In genomic region chr20:62020935-62021701, GRCh38 we compare ENCODE assay signal across 14 cellular contexts. TPM values are rescaled to one million over a fixed set of nuclear protein-coding genes. Genes with fewer than 3 reads are reported as not detected.
DNase-seq lines count a peak whose midpoint lies in the region; ATAC-seq, FAIRE-seq and TF ChIP-seq lines count a peak whose summit lies in the region.
"Had no signal": no experiment of that assay in that cellular context is flagged by ENCODE, and none has a peak within 500 bp of the region (broad histone marks: within the 10 kb centered on the region; RNA-seq: fewer than 3 reads in every experiment).

No MANE protein-coding gene starts in this region.

- H3K23me2 ChIP-seq in H1 (ENCODE audit: low read depth, low read length), result no peaks in the 10 kb centered on the region

- no peak overlapping the region for H3K23ac ChIP-seq in H1 (ENCODE audit: insufficient read length)

- H2AFZ ChIP-seq in H1 (ENCODE audit: low read length), result no peak overlapping the region

- no peak overlapping the region for H3K9ac ChIP-seq in H1 (replicated peaks in 1 of 4; ENCODE audit: extremely low read depth in 1 of 4, low read depth in 3 of 4, low read length in 3 of 4)

- no peak for TF ChIP-seq EP300 in H1 (IDR thresholded peaks at IDR 0.05; ENCODE audit: borderline replicate concordance in 1 of 2, low read depth in 2 of 2, low read length in 2 of 2)
- TF ChIP-seq EP300 in suprapubic skin (IDR thresholded peaks at IDR 0.05), result no peak

- H3K9me3 ChIP-seq in H1 (ENCODE audit: insufficient read depth in 2 of 2, low read depth in 1 of 2, low read length in 1 of 2), result no peaks in the 10 kb centered on the region
- H3K9me3 ChIP-seq in testis, result no peaks in the 10 kb centered on the region
- H3K9me3 ChIP-seq in suprapubic skin, result no peaks in the 10 kb centered on the region
- no peaks in the 10 kb centered on the region for H3K9me3 ChIP-seq in prostate gland
- H3K9me3 ChIP-seq: colonic mucosa had no signal

- no peaks in the 10 kb centered on the region for H3K36me3 ChIP-seq in H1 (ENCODE audit: control insufficient read depth in 2 of 4, insufficient read depth in 4 of 4, low read length in 3 of 4)
- H3K36me3 ChIP-seq in testis (ENCODE audit: low read depth, missing control alignments), result no peaks in the 10 kb centered on the region
- no peaks in the 10 kb centered on the region for H3K36me3 ChIP-seq in suprapubic skin
- no peaks in the 10 kb centered on the region for H3K36me3 ChIP-seq in prostate gland
- H3K36me3 ChIP-seq: colonic mucosa had no signal

- no peak for ATAC-seq in memory B cell (ENCODE audit: low read depth)

- H3K4me3 ChIP-seq in H1 (ENCODE audit: extremely low read depth in 1 of 4, insufficient read depth in 2 of 4, low read depth in 3 of 4, low read length in 4 of 4) (no peak overlapping the region), testis (no peak overlapping the region), suprapubic skin (no peak overlapping the region), prostate gland (no peak overlapping the region)
- H3K4me3 ChIP-seq: colonic mucosa had no signal

- no peak overlapping the region for H2BK12ac ChIP-seq in H1 (ENCODE audit: low read depth, low read length)

- no peak overlapping the region for H2BK120ac ChIP-seq in H1 (replicated peaks; ENCODE audit: low read depth, low read length)

- H3K36me3 Mint-ChIP-seq in memory B cell, result peaks cover 7% of the 10 kb centered on the region

- DNase-seq in NCI-H1092 treated with DMSO at 0.1 percent for 48 hours (lab: John Stamatoyannopoulos, UW) (peak; percentile 3), NCI-H1092 (lab: John Stamatoyannopoulos, UW) (no peak), H1 (ENCODE audit: low read depth in 1 of 2, low spot score in 2 of 2) (no peak), memory B cell (ENCODE audit: low spot score in 2 of 2) (no peak), testis (peak; percentile 86), suprapubic skin (ENCODE audit: low spot score in 2 of 2) (no peak), prostate gland (ENCODE audit: low spot score) (no peak), NCI-H1105 treated with DMSO at 0.1 percent for 48 hours (lab: John Stamatoyannopoulos, UW) (no peak)
- DNase-seq: activated CD4-positive, alpha-beta T cell treated with anti-CD3 and anti-CD28 coated beads for 48 hours; activated gamma-delta T cell treated with Interleukin-2 at 50 U/mL for 16 hours; colonic mucosa; DMS53; small intestine had no signal

- CTCF ChIA-PET in H1 (lab: Charles Lee; ENCODE audit: partially characterized antibody), result interaction anchor here (2.4 to 4.3 kb wide), 2 partner anchors 8 to 10 kb away, joined by 11 to 22 read pairs; no protein-coding TSS in a partner anchor

- H3K79me2 ChIP-seq in H1 (ENCODE audit: control insufficient read depth in 1 of 2, insufficient read depth in 2 of 2, low read length in 2 of 2), result peaks cover 32 to 93% of the 10 kb centered on the region in 2 experiments

- H4K5ac ChIP-seq in H1 (ENCODE audit: insufficient read length, low read depth, low read length), result no peak overlapping the region

- H2BK15ac ChIP-seq in H1 (ENCODE audit: low read length), result no peak overlapping the region

- intact Hi-C loops in testis (cut with DNase I; ENCODE audit: low total_unique reads), result loop anchor here (5.0 kb wide), 1 partner anchor 101 kb away; the partner anchor contains the start of gene LSM14B
- intact Hi-C loops in prostate gland (cut with DNase I), result no loop called here

- no peak for TF ChIP-seq RAD21 in H1 (IDR thresholded peaks at IDR 0.05 in 1 of 2, conservative IDR thresholded peaks at IDR 0.05 in 1 of 2; ENCODE audit: low read depth in 2 of 2, low read length in 2 of 2)

- no peak overlapping the region for H3K56ac ChIP-seq in H1 (replicated peaks; ENCODE audit: insufficient read length, low read depth, low read length)

- H2BK5ac ChIP-seq in H1 (ENCODE audit: low read depth, low read length), result no peak overlapping the region

- H3K4me1 ChIP-seq in H1 (replicated peaks in 1 of 4; ENCODE audit: control insufficient read depth in 3 of 4, insufficient read depth in 4 of 4, low read length in 3 of 4), result peaks cover 0 to 9% (median 5%) of the 10 kb centered on the region in 4 experiments
- peaks cover 70% of the 10 kb centered on the region for H3K4me1 ChIP-seq in testis
- H3K4me1 ChIP-seq in suprapubic skin, result peaks cover 24% of the 10 kb centered on the region
- H3K4me1 ChIP-seq in prostate gland (replicated peaks), result peaks cover 5% of the 10 kb centered on the region
- H3K4me1 ChIP-seq: colonic mucosa had no signal

- no peak overlapping the region for H2BK20ac ChIP-seq in H1 (ENCODE audit: low read length)

- 90% methylated on average over 25 of the region's 25 CpGs; no CpG with 5 or more reads in 1 of the 2 experiments for WGBS in H1 (ENCODE audit: extremely low coverage in 1 of 2, insufficient coverage in 1 of 2, insufficient read length in 1 of 2, insufficient replicate concordance in 2 of 2, low coverage in 1 of 2, low lambda C conversion rate in 2 of 2, missing lambda C conversion rate in 1 of 2), 2 experiments
- WGBS in testis, 2 donors, result 42 to 53% methylated on average over 25 of the region's 25 CpGs
- WGBS in suprapubic skin, result 59% methylated on average over 25 of the region's 25 CpGs
- WGBS in prostate gland, result 63% methylated on average over 23 of the region's 25 CpGs

- no peak overlapping the region for H2AK5ac ChIP-seq in H1 (ENCODE audit: low read depth, low read length)

- H3K4ac ChIP-seq in H1 (replicated peaks; ENCODE audit: insufficient read length, low read depth, low read length), result no peak overlapping the region

- H3K4me3 Mint-ChIP-seq in memory B cell, result no peak overlapping the region

- H4K20me1 ChIP-seq in H1 (replicated peaks in 1 of 2; ENCODE audit: control insufficient read depth in 1 of 2, insufficient read depth in 2 of 2, low read length in 2 of 2), result peaks cover 19 to 34% of the 10 kb centered on the region in 2 experiments

- TF ChIP-seq CTCF in H1 (IDR thresholded peaks at IDR 0.05; ENCODE audit: control extremely low read depth in 1 of 3, insufficient read depth in 1 of 3, low read depth in 1 of 3, low read length in 3 of 3) (no peak), testis (IDR thresholded peaks at IDR 0.05) (no peak), suprapubic skin (IDR thresholded peaks at IDR 0.05) (no peak), prostate gland (IDR thresholded peaks at IDR 0.05) (no peak)

- no peak overlapping the region for H3K18ac ChIP-seq in H1 (ENCODE audit: extremely low read depth, low read length)

- no peaks in the 10 kb centered on the region for H3K9me3 Mint-ChIP-seq in memory B cell

- peak overlapping the region; percentile 56 for H3K27ac Mint-ChIP-seq in memory B cell

- H3K27me3 ChIP-seq in H1 (replicated peaks in 1 of 4; ENCODE audit: control insufficient read depth in 3 of 4, extremely low read depth in 1 of 4, insufficient read depth in 3 of 4, low read length in 3 of 4) (no peaks in the 10 kb centered on the region), testis (no peaks in the 10 kb centered on the region), suprapubic skin (no peaks in the 10 kb centered on the region), prostate gland (replicated peaks; ENCODE audit: insufficient read depth) (no peaks in the 10 kb centered on the region)
- H3K27me3 ChIP-seq: colonic mucosa had no signal

- POLR2A ChIA-PET in H1 (lab: Charles Lee; ENCODE audit: partially characterized antibody), result interaction anchor here (0.6 to 1.1 kb wide), 2 partner anchors 9 to 97 kb away, joined by 3 to 4 read pairs; no protein-coding TSS in a partner anchor

- H4K91ac ChIP-seq in H1 (replicated peaks; ENCODE audit: insufficient read length, low read length), result peak overlapping the region; percentile 19

- H3K27ac ChIP-seq in H1 (ENCODE audit: low read depth, low read length) (no peak overlapping the region), testis (peak overlapping the region; percentile 21 to 72), suprapubic skin (no peak overlapping the region), prostate gland (no peak overlapping the region)
- H3K27ac ChIP-seq: 22Rv1, colonic mucosa had no signal

- H4K8ac ChIP-seq in H1 (ENCODE audit: extremely low read depth, insufficient read depth, low read length), result peak overlapping the region; percentile 59; the same call in 1 of the 2 replicates

- peaks cover 49% of the 10 kb centered on the region for H3K79me1 ChIP-seq in H1 (ENCODE audit: low read depth, low read length)

- no peak for FAIRE-seq in H1 (lab: Jason Lieb, UNC)
- FAIRE-seq: small intestine had no signal

- TF ChIP-seq POLR2A in H1 (IDR thresholded peaks at IDR 0.05; ENCODE audit: control extremely low read depth in 1 of 2, low read depth in 2 of 2, low read length in 2 of 2) (no peak), testis (IDR thresholded peaks at IDR 0.05) (no peak), suprapubic skin (IDR thresholded peaks at IDR 0.05) (no peak), prostate gland (IDR thresholded peaks at IDR 0.05) (no peak)

- H3K4me2 ChIP-seq in H1 (ENCODE audit: insufficient read depth in 1 of 2, low read depth in 2 of 2, low read length in 2 of 2), result no peak overlapping the region

- H3K4me1 Mint-ChIP-seq in memory B cell, result peaks cover 23% of the 10 kb centered on the region

- H3K27me3 Mint-ChIP-seq in memory B cell, result no peaks in the 10 kb centered on the region

- H3K14ac ChIP-seq in H1 (ENCODE audit: insufficient read length), result no peak overlapping the region

TF ChIP-seq in H1, 55 proteins besides CTCF, POLR2A, EP300 and RAD21 (continues in another document):
- TF ChIP-seq ASH2L (IDR thresholded peaks at IDR 0.05; ENCODE audit: low read length) (no peak), USF2 (IDR thresholded peaks at IDR 0.05; ENCODE audit: low read length) (no peak), CBX5 (IDR thresholded peaks at IDR 0.05; ENCODE audit: low read depth, low read length) (no peak)

RNA-seq across cellular contexts. Expression of gene TAF4, which starts 44.6 kb away (rescaled TPM):
- 30.1 and 33.0 TPM in 2 replicates for total RNA-seq in H1 (2021; fragmentation: NEBNext Ultra II Directional; extraction: Animal tissue kit (Norgen Biotek cat#: 25700))
- polyA plus RNA-seq in H1 (2011; rRNA removed) (16.0 and 25.8 TPM in 2 replicates), testis (ENCODE audit: insufficient read depth, low read depth, low replicate concordance) (30.7 TPM)
- polyA plus RNA-seq in H1 (2011; cell fraction: cytosol; rRNA removed), result 12.2 TPM
- polyA plus RNA-seq in H1 (2011; cell fraction: nucleus; rRNA removed), result 17.4 TPM
- polyA plus RNA-seq in H1 (2012, experiment 1 of 2), result 17.8 to 35.7 TPM (median 25.0 TPM) in 4 replicates
- polyA plus RNA-seq in H1 (2012, experiment 2 of 2), result 9.2 TPM
- polyA plus RNA-seq in H1 (2013, experiment 1 of 2), result 24.0 TPM
- polyA plus RNA-seq in H1 (2013, experiment 2 of 2), result 19.7 TPM
- polyA minus RNA-seq in H1 (2011; rRNA and poly(A)+ RNA removed), result 4.3 and 4.6 TPM in 2 replicates
- 34.5 TPM for polyA minus RNA-seq in H1 (2011; cell fraction: cytosol; rRNA and poly(A)+ RNA removed)
- 16.3 TPM for polyA minus RNA-seq in H1 (2011; cell fraction: nucleus; rRNA and poly(A)+ RNA removed)
- total RNA-seq in testis (100 to 1,000 TPM; 107 to 111 TPM), suprapubic skin (10 to 100 TPM; 18.0 to 31.8 (median 25.8) TPM), prostate gland (10 to 100 TPM; 19.9 to 57.1 TPM)

Comparison
In these comparisons a context has a peak if more than half of its experiments do, and no peak if none do; other contexts are left out.
1. DNase-seq: peak in NCI-H1092 treated with DMSO at 0.1 percent for 48 hours (single experiment) and testis (single experiment); none in NCI-H1092 (single experiment), H1 (0 of 2), memory B cell (0 of 2), suprapubic skin (0 of 2), prostate gland (single experiment) and NCI-H1105 treated with DMSO at 0.1 percent for 48 hours (single experiment).
2. H3K27ac ChIP-seq: peak in testis (2 of 2); none in H1 (single experiment), suprapubic skin (single experiment) and prostate gland (0 of 2).